Comparison of ENCODE assay signal across 1 cellular context in the genomic region with DNA sequence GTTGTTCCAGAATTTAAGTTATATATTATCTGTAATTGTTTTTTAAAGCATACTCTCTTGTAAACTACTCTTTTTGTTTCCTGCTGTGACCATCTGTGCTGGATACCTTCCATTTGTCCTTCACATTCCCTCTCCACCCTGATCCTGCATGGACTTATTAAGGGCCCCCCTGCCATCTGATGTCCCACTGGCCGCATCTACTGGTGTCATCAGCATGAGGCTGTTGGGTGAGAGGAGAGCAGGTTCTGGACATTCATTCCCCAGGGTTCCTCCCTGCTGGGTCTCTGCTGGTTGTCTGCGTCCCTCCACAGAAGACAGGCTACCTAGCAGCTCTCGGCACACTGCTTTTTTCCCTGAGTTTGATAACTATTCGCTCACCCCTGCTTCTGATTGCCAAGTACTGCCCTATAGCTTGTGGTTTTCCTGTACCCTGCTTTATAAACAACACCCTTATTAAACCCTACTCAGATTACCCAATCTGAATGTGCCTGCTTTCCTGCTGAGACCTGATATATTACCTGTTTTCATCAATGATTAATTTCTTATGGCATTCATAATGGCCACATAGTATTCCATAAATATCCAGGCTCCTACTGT.
TF ChIP-seq lines count a peak whose summit lies in the region.

No MANE protein-coding gene starts in this region.

TF ChIP-seq in GM23338, 12 proteins besides CTCF, POLR2A, EP300 and RAD21 (continued from another document):
- TF ChIP-seq, protein P1, sequence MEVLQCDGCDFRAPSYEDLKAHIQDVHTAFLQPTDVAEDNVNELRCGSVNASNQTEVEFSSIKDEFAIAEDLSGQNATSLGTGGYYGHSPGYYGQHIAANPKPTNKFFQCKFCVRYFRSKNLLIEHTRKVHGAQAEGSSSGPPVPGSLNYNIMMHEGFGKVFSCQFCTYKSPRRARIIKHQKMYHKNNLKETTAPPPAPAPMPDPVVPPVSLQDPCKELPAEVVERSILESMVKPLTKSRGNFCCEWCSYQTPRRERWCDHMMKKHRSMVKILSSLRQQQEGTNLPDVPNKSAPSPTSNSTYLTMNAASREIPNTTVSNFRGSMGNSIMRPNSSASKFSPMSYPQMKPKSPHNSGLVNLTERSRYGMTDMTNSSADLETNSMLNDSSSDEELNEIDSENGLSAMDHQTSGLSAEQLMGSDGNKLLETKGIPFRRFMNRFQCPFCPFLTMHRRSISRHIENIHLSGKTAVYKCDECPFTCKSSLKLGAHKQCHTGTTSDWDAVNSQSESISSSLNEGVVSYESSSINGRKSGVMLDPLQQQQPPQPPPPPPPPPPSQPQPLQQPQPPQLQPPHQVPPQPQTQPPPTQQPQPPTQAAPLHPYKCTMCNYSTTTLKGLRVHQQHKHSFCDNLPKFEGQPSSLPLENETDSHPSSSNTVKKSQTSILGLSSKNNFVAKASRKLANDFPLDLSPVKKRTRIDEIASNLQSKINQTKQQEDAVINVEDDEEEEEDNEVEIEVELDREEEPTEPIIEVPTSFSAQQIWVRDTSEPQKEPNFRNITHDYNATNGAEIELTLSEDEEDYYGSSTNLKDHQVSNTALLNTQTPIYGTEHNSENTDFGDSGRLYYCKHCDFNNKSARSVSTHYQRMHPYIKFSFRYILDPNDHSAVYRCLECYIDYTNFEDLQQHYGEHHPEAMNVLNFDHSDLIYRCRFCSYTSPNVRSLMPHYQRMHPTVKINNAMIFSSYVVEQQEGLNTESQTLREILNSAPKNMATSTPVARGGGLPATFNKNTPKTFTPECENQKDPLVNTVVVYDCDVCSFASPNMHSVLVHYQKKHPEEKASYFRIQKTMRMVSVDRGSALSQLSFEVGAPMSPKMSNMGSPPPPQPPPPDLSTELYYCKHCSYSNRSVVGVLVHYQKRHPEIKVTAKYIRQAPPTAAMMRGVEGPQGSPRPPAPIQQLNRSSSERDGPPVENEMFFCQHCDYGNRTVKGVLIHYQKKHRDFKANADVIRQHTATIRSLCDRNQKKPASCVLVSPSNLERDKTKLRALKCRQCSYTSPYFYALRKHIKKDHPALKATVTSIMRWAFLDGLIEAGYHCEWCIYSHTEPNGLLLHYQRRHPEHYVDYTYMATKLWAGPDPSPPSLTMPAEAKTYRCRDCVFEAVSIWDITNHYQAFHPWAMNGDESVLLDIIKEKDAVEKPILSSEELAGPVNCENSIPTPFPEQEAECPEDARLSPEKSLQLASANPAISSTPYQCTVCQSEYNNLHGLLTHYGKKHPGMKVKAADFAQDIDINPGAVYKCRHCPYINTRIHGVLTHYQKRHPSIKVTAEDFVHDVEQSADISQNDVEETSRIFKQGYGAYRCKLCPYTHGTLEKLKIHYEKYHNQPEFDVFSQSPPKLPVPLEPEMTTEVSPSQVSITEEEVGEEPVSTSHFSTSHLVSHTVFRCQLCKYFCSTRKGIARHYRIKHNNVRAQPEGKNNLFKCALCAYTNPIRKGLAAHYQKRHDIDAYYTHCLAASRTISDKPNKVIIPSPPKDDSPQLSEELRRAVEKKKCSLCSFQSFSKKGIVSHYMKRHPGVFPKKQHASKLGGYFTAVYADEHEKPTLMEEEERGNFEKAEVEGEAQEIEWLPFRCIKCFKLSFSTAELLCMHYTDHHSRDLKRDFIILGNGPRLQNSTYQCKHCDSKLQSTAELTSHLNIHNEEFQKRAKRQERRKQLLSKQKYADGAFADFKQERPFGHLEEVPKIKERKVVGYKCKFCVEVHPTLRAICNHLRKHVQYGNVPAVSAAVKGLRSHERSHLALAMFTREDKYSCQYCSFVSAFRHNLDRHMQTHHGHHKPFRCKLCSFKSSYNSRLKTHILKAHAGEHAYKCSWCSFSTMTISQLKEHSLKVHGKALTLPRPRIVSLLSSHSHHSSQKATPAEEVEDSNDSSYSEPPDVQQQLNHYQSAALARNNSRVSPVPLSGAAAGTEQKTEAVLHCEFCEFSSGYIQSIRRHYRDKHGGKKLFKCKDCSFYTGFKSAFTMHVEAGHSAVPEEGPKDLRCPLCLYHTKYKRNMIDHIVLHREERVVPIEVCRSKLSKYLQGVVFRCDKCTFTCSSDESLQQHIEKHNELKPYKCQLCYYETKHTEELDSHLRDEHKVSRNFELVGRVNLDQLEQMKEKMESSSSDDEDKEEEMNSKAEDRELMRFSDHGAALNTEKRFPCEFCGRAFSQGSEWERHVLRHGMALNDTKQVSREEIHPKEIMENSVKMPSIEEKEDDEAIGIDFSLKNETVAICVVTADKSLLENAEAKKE (CRISPR knock-in tag; IDR thresholded peaks at IDR 0.05): no peak
- no peak for TF ChIP-seq EZH2 (IDR thresholded peaks at IDR 0.05; ENCODE audit: low read depth, unreplicated experiment)
- no peak for TF ChIP-seq CREB1 (CRISPR knock-in tag; IDR thresholded peaks at IDR 0.05; ENCODE audit: low read depth)
